ENCODE assay signal across 9 cellular contexts in the genomic region with DNA sequence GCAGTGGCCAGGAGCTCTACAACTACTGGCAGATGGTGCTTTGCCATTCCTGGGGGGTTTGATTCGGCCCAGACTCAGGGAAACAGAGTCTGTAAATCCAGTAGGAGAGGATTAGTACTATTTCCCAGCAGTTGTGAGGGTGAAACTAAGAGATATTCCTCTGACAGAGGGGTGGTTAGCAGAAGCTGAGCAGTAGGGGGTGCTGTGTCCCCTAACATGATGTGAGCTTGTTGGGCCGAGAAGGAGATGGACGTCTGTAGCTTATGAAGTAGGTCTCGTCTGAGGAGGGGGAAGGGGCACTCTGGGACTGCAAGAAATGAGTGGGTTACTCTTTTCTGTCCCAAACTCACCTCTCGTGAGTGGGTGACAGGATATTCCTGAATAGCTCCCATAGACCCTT.
DNase-seq lines count a peak whose midpoint lies in the region; ATAC-seq, FAIRE-seq and TF ChIP-seq lines count a peak whose summit lies in the region.
"Had no signal": no experiment of that assay in that cellular context is flagged by ENCODE, and none has a peak within 500 bp of the region (broad histone marks: within the 10 kb centered on the region; RNA-seq: fewer than 3 reads in every experiment).

No MANE protein-coding gene starts in this region.

- H4K20me1 ChIP-seq in keratinocyte (ENCODE audit: control insufficient read depth, extremely low read depth, insufficient read depth, low read length): no peaks in the 10 kb centered on the region

- TF ChIP-seq CTCF in GM12872 (IDR thresholded peaks at IDR 0.05; ENCODE audit: insufficient read depth, low read depth, low read length): peak; percentile 79
- TF ChIP-seq CTCF in keratinocyte (optimal IDR thresholded peaks at IDR 0.05 in 1 of 3, IDR thresholded peaks at IDR 0.05 in 1 of 3, conservative IDR thresholded peaks at IDR 0.05 in 1 of 3; ENCODE audit: extremely low read depth in 1 of 3, insufficient read depth in 2 of 3, low read length in 3 of 3): peak; percentile 39 to 72 (median 61)
- no peak for TF ChIP-seq CTCF in omental fat pad (IDR thresholded peaks at IDR 0.05)
- TF ChIP-seq CTCF in D721Med (IDR thresholded peaks at IDR 0.05; ENCODE audit: insufficient read depth, missing control alignments): no peak

- H3K27ac ChIP-seq in keratinocyte (ENCODE audit: control insufficient read depth, insufficient read depth, low read length): no peak overlapping the region

- no peaks in the 10 kb centered on the region for H3K9me3 ChIP-seq in keratinocyte (ENCODE audit: control insufficient read depth, low read depth, low read length)

- H3K36me3 ChIP-seq in keratinocyte (ENCODE audit: control insufficient read depth in 2 of 2, extremely low read depth in 1 of 2, insufficient read depth in 2 of 2, low read length in 2 of 2): no peaks in the 10 kb centered on the region

- H2AFZ ChIP-seq in keratinocyte (ENCODE audit: control insufficient read depth, low read length): no peak overlapping the region

- no peaks in the 10 kb centered on the region for H3K9me1 ChIP-seq in keratinocyte (ENCODE audit: control insufficient read depth, extremely low read depth, insufficient read depth, low read length)

- ATAC-seq in GM21381 (IDR thresholded peaks at IDR 0.05; ENCODE audit: unreplicated experiment) (peak; percentile 84), HG03469 (IDR thresholded peaks at IDR 0.05; ENCODE audit: unreplicated experiment) (peak; percentile 86), omental fat pad (ENCODE audit: low FRiP score) (no peak)

- H3K4me1 ChIP-seq in keratinocyte (ENCODE audit: control insufficient read depth, extremely low read depth, insufficient read depth, low read length): no peaks in the 10 kb centered on the region

- no peak overlapping the region for H3K4me2 ChIP-seq in keratinocyte (ENCODE audit: control insufficient read depth, extremely low read depth, insufficient read depth, low read depth, low read length)

- no peak overlapping the region for H3K9ac ChIP-seq in keratinocyte (ENCODE audit: control insufficient read depth, extremely low read depth, insufficient read depth, low read length)

- FAIRE-seq in keratinocyte (lab: Jason Lieb, UNC) (no peak), D721Med (lab: Jason Lieb, UNC) (no peak)

- dilution Hi-C loops in keratinocyte (cut with MboI; ENCODE audit: extremely low pct_ligation_motif_present, low sequenced_read_pairs): no loop called here

- H3K27me3 ChIP-seq in keratinocyte (ENCODE audit: control insufficient read depth, extremely low read depth, insufficient read depth, low read length): no peaks in the 10 kb centered on the region

- H3K4me3 ChIP-seq in keratinocyte (ENCODE audit: control insufficient read depth in 2 of 3, extremely low read depth in 1 of 3, insufficient read depth in 2 of 3, low read depth in 1 of 3, low read length in 3 of 3): no peak overlapping the region

- peak; percentile 28 for DNase-seq in SW480 (ENCODE audit: low spot score)
- no peak for DNase-seq in keratinocyte (ENCODE audit: low read depth, low spot score)
- DNase-seq in NCI-H2107 treated with DMSO at 0.1 percent for 48 hours (lab: John Stamatoyannopoulos, UW; ENCODE audit: unreplicated experiment): no peak
- no peak for DNase-seq in omental fat pad (ENCODE audit: low spot score)
- DNase-seq in D721Med (ENCODE audit: insufficient read length, low spot score): no peak
- DNase-seq: natural killer cell had no signal

- H3K79me2 ChIP-seq in keratinocyte (ENCODE audit: control insufficient read depth, insufficient read depth, low read length): no peaks in the 10 kb centered on the region

Comparison
In these comparisons a context has a peak if more than half of its experiments do, and no peak if none do; other contexts are left out.
1. CTCF ChIP-seq: peak in GM12872 (single experiment) and keratinocyte (3 of 3); none in omental fat pad (0 of 3) and D721Med (single experiment).